ENCODE assay signal across 35 cellular contexts in the genomic region with DNA sequence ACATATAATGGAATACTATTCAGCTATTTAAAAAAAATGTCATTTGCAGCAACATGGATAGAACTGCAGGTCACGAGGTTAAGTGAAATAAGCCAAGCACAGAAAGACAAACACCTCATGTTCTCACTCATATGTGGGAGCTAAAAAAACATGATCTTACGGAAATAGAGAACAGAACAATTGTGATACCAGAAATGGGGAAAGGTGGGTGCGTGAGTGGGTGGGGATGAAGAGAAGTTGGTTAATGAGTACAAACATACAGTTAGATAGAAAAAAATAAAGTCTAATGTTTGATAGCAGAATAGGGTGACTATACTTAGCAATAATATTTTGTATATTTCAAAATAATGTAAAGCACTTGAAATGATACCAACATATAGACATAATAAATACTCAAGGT.
"Had no signal": no experiment of that assay in that cellular context is flagged by ENCODE, and none has a peak within 500 bp of the region (broad histone marks: within the 10 kb centered on the region; RNA-seq: fewer than 3 reads in every experiment).

No MANE protein-coding gene starts in this region.

- H3K9me3 ChIP-seq: MG63 had no signal

- H3K4me3 ChIP-seq: MG63 had no signal

- H3K27ac ChIP-seq: KMS-11 had no signal

- DNase-seq: Karpas-422, Kasumi-1, MG63, MM.1S, MV-4-11, NCI-H1048, NCI-H1092, NCI-H1092 treated with DMSO at 0.1 percent for 48 hours, NCI-H1105, NCI-H1105 treated with DMSO at 0.1 percent for 48 hours, NCI-H1417, NCI-H1417 treated with DMSO at 0.1 percent for 48 hours, NCI-H1436, NCI-H1436 treated with DMSO at 0.1 percent for 48 hours, NCI-H146, NCI-H1694, NCI-H1694 treated with DMSO at 0.1 percent for 48 hours, NCI-H187, NCI-H187 treated with DMSO at 0.1 percent for 48 hours, NCI-H1930, NCI-H2029, NCI-H2029 treated with DMSO at 0.1 percent for 48 hours, NCI-H2081, NCI-H2081 treated with DMSO at 0.1 percent for 48 hours, NCI-H2107, NCI-H2171, NCI-H2171 treated with DMSO at 0.1 percent for 48 hours, NCI-H2227 treated with DMSO at 0.1 percent for 48 hours, NCI-H226, NCI-H345, NCI-H446, NCI-H446 treated with DMSO at 0.1 percent for 48 hours, NCI-H510A, NCI-H510A treated with DMSO at 0.1 percent for 48 hours had no signal
